ENCODE assay signal across 1 cellular context in the genomic region with DNA sequence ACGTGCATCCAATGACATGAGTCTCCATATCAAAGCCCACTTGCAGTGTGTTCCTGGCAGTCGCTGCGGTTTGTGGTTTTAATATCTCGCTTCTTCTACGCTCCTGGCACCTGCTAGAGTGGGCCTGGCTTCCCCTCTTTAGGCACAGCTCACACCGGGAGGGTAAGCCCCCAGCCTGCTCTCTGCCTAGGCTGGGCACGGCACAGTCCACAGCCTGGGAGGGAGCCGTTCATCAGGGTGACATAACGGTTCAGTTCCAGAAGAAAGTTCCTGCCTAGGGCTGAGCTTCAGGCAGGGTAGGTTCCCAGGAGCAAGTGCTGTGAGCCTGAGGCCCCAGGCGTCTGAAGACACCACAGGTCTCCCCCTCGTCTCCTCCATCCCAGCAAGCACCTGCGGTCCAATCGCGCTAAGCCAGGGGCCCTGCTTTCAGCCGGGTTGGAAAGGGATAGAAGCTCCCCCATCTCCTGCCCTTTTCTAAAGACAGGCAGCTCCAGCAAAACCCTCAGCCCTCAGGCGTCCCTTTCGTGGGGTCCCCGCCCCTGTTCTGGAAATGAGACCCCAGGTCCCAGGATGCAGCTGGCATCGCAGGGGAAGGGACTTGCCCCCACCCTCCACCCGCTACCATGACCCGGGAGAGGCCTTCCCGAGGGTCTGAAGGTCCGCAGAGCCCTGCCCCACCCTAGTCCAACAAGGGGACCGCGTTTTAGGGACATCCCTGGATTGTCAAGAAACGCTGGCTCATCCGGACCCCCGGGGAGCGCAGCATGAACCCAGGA.
TF ChIP-seq lines count a peak whose summit lies in the region.

No MANE protein-coding gene starts in this region.

TF ChIP-seq in A549, 52 proteins besides CTCF, POLR2A, EP300 and RAD21 (continued from another document):
- TF ChIP-seq HES2 (IDR thresholded peaks at IDR 0.05), result no peak
- no peak for TF ChIP-seq RFX5 (IDR thresholded peaks at IDR 0.05)
- TF ChIP-seq MYC (IDR thresholded peaks at IDR 0.05; ENCODE audit: borderline replicate concordance, low read length), result no peak
- TF ChIP-seq, protein P1, sequence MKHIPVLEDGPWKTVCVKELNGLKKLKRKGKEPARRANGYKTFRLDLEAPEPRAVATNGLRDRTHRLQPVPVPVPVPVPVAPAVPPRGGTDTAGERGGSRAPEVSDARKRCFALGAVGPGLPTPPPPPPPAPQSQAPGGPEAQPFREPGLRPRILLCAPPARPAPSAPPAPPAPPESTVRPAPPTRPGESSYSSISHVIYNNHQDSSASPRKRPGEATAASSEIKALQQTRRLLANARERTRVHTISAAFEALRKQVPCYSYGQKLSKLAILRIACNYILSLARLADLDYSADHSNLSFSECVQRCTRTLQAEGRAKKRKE (CRISPR knock-in tag; IDR thresholded peaks at IDR 0.05; ENCODE audit: low read depth), result no peak
- no peak for TF ChIP-seq ESRRA (IDR thresholded peaks at IDR 0.05; ENCODE audit: borderline replicate concordance, low read length)
- TF ChIP-seq USF2 (IDR thresholded peaks at IDR 0.05), result no peak
- TF ChIP-seq JUNB (IDR thresholded peaks at IDR 0.05), result no peak
- TF ChIP-seq TP53 (CRISPR knock-in tag; IDR thresholded peaks at IDR 0.05), result no peak
- TF ChIP-seq PHF8 (IDR thresholded peaks at IDR 0.05; ENCODE audit: borderline replicate concordance, low read depth), result no peak
- no peak for TF ChIP-seq HOXB13 (CRISPR knock-in tag; IDR thresholded peaks at IDR 0.05; ENCODE audit: low read depth)
- no peak for TF ChIP-seq EHMT2 (IDR thresholded peaks at IDR 0.05; ENCODE audit: low read depth)
- no peak for TF ChIP-seq SREBF2 (IDR thresholded peaks at IDR 0.05)
